Comparison of ENCODE assay signal across 12 cellular contexts in genomic region chr19:33883869-33884519, GRCh38.
A peak's percentile ranks its signal among the peaks of the same experiment; 100 is the strongest.
DNase-seq lines count a peak whose midpoint lies in the region; ATAC-seq and TF ChIP-seq lines count a peak whose summit lies in the region.
"Had no signal": no experiment of that assay in that cellular context is flagged by ENCODE, and none has a peak within 500 bp of the region (broad histone marks: within the 10 kb centered on the region; RNA-seq: fewer than 3 reads in every experiment).

No MANE protein-coding gene starts in this region.

- TF ChIP-seq CTCF in HFFc6 (IDR thresholded peaks at IDR 0.05), result no peak
- TF ChIP-seq CTCF in GM20000 (IDR thresholded peaks at IDR 0.05; ENCODE audit: extremely low read depth, missing control alignments), result no peak
- TF ChIP-seq CTCF in suprapubic skin (IDR thresholded peaks at IDR 0.05), result no peak

- DNase-seq in HFFc6 (no peak), iPS DF 19.7 (ENCODE audit: low read depth, low spot score) (peak; percentile 69), renal cortical epithelial cell (ENCODE audit: low read depth) (peak; percentile 40), GM20000 (ENCODE audit: low spot score) (no peak), suprapubic skin (ENCODE audit: low spot score in 2 of 2) (no peak), GOT3 (lab: John Stamatoyannopoulos, UW) (no peak)
- DNase-seq in activated CD8-positive, alpha-beta T cell treated with anti-CD3 and anti-CD28 coated beads, Interleukin-2, amount 10 ng/mL, durations not matched to agents 7 days and 5 days, result peak; percentile 23
- DNase-seq: activated CD4-positive, alpha-beta T cell treated with anti-CD3 and anti-CD28 coated beads, Interleukin-2, amount 50 U/mL, for 48 hours; DMS 273 treated with DMSO at 0.1 percent for 48 hours; naive B cell; NCI-H187 treated with DMSO at 0.1 percent for 48 hours had no signal

- 29% methylated on average over 12 of the region's 12 CpGs for WGBS in suprapubic skin

- H3K27me3 Mint-ChIP-seq in HFFc6 (ENCODE audit: insufficient read depth), result peaks cover 2% of the 10 kb centered on the region
- peaks cover 3% of the 10 kb centered on the region for H3K27me3 Mint-ChIP-seq in activated CD8-positive, alpha-beta T cell treated with anti-CD3 and anti-CD28 coated beads, Interleukin-2, amount 10 ng/mL, durations not matched to agents 7 days and 5 days (ENCODE audit: low read depth)

- peak overlapping the region; percentile 31 for H3K4me3 Mint-ChIP-seq in HFFc6
- no peak overlapping the region for H3K4me3 Mint-ChIP-seq in activated CD8-positive, alpha-beta T cell treated with anti-CD3 and anti-CD28 coated beads, Interleukin-2, amount 10 ng/mL, durations not matched to agents 7 days and 5 days
- H3K4me3 Mint-ChIP-seq: naive B cell had no signal

- H3K27ac Mint-ChIP-seq in HFFc6, result no peak overlapping the region
- H3K27ac Mint-ChIP-seq in activated CD8-positive, alpha-beta T cell treated with anti-CD3 and anti-CD28 coated beads, Interleukin-2, amount 10 ng/mL, durations not matched to agents 7 days and 5 days, result no peak overlapping the region
- H3K27ac Mint-ChIP-seq: naive B cell had no signal

- H3K4me3 ChIP-seq in suprapubic skin, result no peak overlapping the region

- TF ChIP-seq POLR2A in suprapubic skin (IDR thresholded peaks at IDR 0.05), result no peak

- no peaks in the 10 kb centered on the region for H3K27me3 ChIP-seq in suprapubic skin

- H3K9me3 ChIP-seq in suprapubic skin, result no peaks in the 10 kb centered on the region

- H3K9me3 Mint-ChIP-seq in HFFc6, result peaks cover 7% of the 10 kb centered on the region; the same call in 1 of the 2 replicates
- H3K9me3 Mint-ChIP-seq in activated CD8-positive, alpha-beta T cell treated with anti-CD3 and anti-CD28 coated beads, Interleukin-2, amount 10 ng/mL, durations not matched to agents 7 days and 5 days (ENCODE audit: insufficient read depth), result no peaks in the 10 kb centered on the region

- peaks cover 10% of the 10 kb centered on the region for H3K4me1 ChIP-seq in suprapubic skin

- ATAC-seq in activated CD8-positive, alpha-beta T cell treated with anti-CD3 and anti-CD28 coated beads, Interleukin-2, amount 10 ng/mL, durations not matched to agents 7 days and 5 days, result no peak
- no peak for ATAC-seq in GM21381 (IDR thresholded peaks at IDR 0.05; ENCODE audit: unreplicated experiment)

- TF ChIP-seq EP300 in suprapubic skin (IDR thresholded peaks at IDR 0.05), result no peak

- H3K4me1 Mint-ChIP-seq in HFFc6 (ENCODE audit: low read depth), result peaks cover 6% of the 10 kb centered on the region; the same call in 1 of the 2 replicates
- H3K4me1 Mint-ChIP-seq in activated CD8-positive, alpha-beta T cell treated with anti-CD3 and anti-CD28 coated beads, Interleukin-2, amount 10 ng/mL, durations not matched to agents 7 days and 5 days (ENCODE audit: low read depth), result peaks cover 9% of the 10 kb centered on the region

- CTCF ChIA-PET in activated CD8-positive, alpha-beta T cell treated with anti-CD3 and anti-CD28 coated beads, Interleukin-2, amount 10 ng/mL, durations not matched to agents 7 days and 5 days (lab: Charles Lee), result no interaction called here

- no peaks in the 10 kb centered on the region for H3K36me3 ChIP-seq in suprapubic skin

- H3K27ac ChIP-seq in suprapubic skin, result no peak overlapping the region

- no peaks in the 10 kb centered on the region for H3K36me3 Mint-ChIP-seq in HFFc6 (ENCODE audit: low read depth)
- no peaks in the 10 kb centered on the region for H3K36me3 Mint-ChIP-seq in activated CD8-positive, alpha-beta T cell treated with anti-CD3 and anti-CD28 coated beads, Interleukin-2, amount 10 ng/mL, durations not matched to agents 7 days and 5 days (ENCODE audit: low read depth)
- H3K36me3 Mint-ChIP-seq: naive B cell had no signal

- POLR2A ChIA-PET in activated CD8-positive, alpha-beta T cell treated with anti-CD3 and anti-CD28 coated beads, Interleukin-2, amount 10 ng/mL, durations not matched to agents 7 days and 5 days (lab: Charles Lee), result no interaction called here

Comparison
In these comparisons a context has a peak if more than half of its experiments do, and no peak if none do; other contexts are left out.
1. DNase-seq: peak in activated CD8-positive, alpha-beta T cell treated with anti-CD3 and anti-CD28 coated beads, Interleukin-2, amount 10 ng/mL, durations not matched to agents 7 days and 5 days (single experiment), iPS DF 19.7 (single experiment) and renal cortical epithelial cell (single experiment); none in HFFc6 (single experiment), GM20000 (single experiment), suprapubic skin (0 of 2) and GOT3 (single experiment).